Comparison of ENCODE assay signal across 28 cellular contexts in the genomic region with DNA sequence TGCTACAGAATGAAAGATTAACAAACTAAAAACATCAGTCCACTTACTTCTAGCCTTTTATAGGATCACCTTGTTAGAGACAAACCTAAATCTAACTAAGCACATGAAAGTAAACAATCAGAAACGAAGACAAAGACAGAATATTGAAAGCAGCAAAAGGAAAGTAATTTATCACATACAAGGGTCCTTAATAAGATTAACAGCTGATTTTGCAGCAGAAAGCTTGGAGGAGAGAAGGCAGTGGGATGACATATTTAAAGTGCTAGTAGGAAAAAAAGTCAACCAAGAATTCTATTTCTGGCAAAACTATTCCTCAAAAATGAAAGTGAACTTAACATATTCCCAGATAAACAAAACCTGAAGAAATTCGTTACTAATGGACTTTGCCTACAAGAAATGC.
"Had no signal": no experiment of that assay in that cellular context is flagged by ENCODE, and none has a peak within 500 bp of the region (broad histone marks: within the 10 kb centered on the region; RNA-seq: fewer than 3 reads in every experiment).

No MANE protein-coding gene starts in this region.

- H3K27me3 ChIP-seq: colonic mucosa, dorsolateral prefrontal cortex, esophagus muscularis mucosa, esophagus squamous epithelium, gastrocnemius medialis, gastroesophageal sphincter, heart left ventricle, heart right ventricle had no signal

- H3K4me3 Mint-ChIP-seq: dendritic cell treated with granulocyte-macrophage colony-stimulating factor and Interleukin-4, amounts not matched to agents 40 ng/mL and 50 ng/mL, for 4 days; effector memory CD8-positive, alpha-beta T cell; endodermal cell had no signal

- H3K4me1 ChIP-seq: colonic mucosa, esophagus muscularis mucosa, esophagus squamous epithelium, foreskin keratinocyte, gastrocnemius medialis, gastroesophageal sphincter, heart left ventricle, heart right ventricle had no signal

- H3K27ac ChIP-seq: colonic mucosa, coronary artery, dorsolateral prefrontal cortex, epithelial cell of prostate, esophagus muscularis mucosa, esophagus squamous epithelium, foreskin keratinocyte, gastrocnemius medialis, gastroesophageal sphincter, heart left ventricle, heart right ventricle had no signal

- FAIRE-seq: colon, endometrium, endothelial cell of umbilical vein had no signal

- H3K4me3 ChIP-seq: colonic mucosa, coronary artery, dorsolateral prefrontal cortex, esophagus muscularis mucosa, esophagus squamous epithelium, gastrocnemius medialis, gastroesophageal sphincter, heart left ventricle, heart right ventricle had no signal

- H3K9me3 ChIP-seq: colonic mucosa, gastrocnemius medialis had no signal

- ATAC-seq: effector memory CD8-positive, alpha-beta T cell; esophagus mucosa; foreskin keratinocyte; gastrocnemius medialis; gastroesophageal sphincter; heart left ventricle; heart right ventricle had no signal

- H3K36me3 ChIP-seq: colonic mucosa, esophagus muscularis mucosa, esophagus squamous epithelium, gastrocnemius medialis, gastroesophageal sphincter, heart left ventricle, heart right ventricle had no signal

- H3K27me3 Mint-ChIP-seq: dendritic cell treated with granulocyte-macrophage colony-stimulating factor and Interleukin-4, amounts not matched to agents 40 ng/mL and 50 ng/mL, for 4 days; effector memory CD8-positive, alpha-beta T cell had no signal

- H3K27ac Mint-ChIP-seq: dendritic cell treated with granulocyte-macrophage colony-stimulating factor and Interleukin-4, amounts not matched to agents 40 ng/mL and 50 ng/mL, for 4 days; effector memory CD8-positive, alpha-beta T cell; endodermal cell had no signal

- DNase-seq: colonic mucosa; cortex of kidney; dermis blood vessel endothelial cell; dorsolateral prefrontal cortex; effector CD4-positive, alpha-beta T cell; effector CD8-positive, alpha-beta T cell; effector memory CD4-positive, alpha-beta T cell; effector memory CD8-positive, alpha-beta T cell; endodermal cell; erythroblast; esophagus squamous epithelium; foreskin fibroblast; foreskin keratinocyte; foreskin melanocyte; gastrocnemius medialis; glutamatergic neuron; head of caudate nucleus; heart left ventricle; heart right ventricle had no signal
